8 cellular contexts compared by ENCODE assay signal in genomic region chr12:27549801-27550652, GRCh38. TPM values are rescaled to one million over a fixed set of nuclear protein-coding genes. Genes with fewer than 3 reads are reported as not detected.
DNase-seq lines count a peak whose midpoint lies in the region; ATAC-seq and TF ChIP-seq lines count a peak whose summit lies in the region.

No MANE protein-coding gene starts in this region.

- H3K27ac ChIP-seq in sigmoid colon, result peak overlapping the region; percentile 51 to 84 (median 72)

- H3K27me3 Mint-ChIP-seq in CD14-positive monocyte (ENCODE audit: low read depth in 3 of 3), result peaks cover 5 to 6% (median 6%) of the 10 kb centered on the region in 3 donors

- intact Hi-C loops in CD14-positive monocyte (cut with micrococcal nuclease) (no loop called here), cardiac septum (cut with DNase I) (loop anchor here (2.0 to 5.0 kb wide), 2 partner anchors 25 to 38 kb away; partner anchors contain the start of gene PPFIBP1), sigmoid colon (cut with DNase I) (no loop called here)

- H3K9me3 Mint-ChIP-seq in CD14-positive monocyte, result no peaks in the 10 kb centered on the region

- H3K4me1 ChIP-seq in sigmoid colon, result peaks cover 0 to 89% (median 85%) of the 10 kb centered on the region in 4 donors

- TF ChIP-seq CTCF in CD14-positive monocyte (IDR thresholded peaks at IDR 0.05), result no peak
- TF ChIP-seq CTCF in sigmoid colon (IDR thresholded peaks at IDR 0.05), result no peak

- TF ChIP-seq EP300 in sigmoid colon (IDR thresholded peaks at IDR 0.05), result no peak

- H3K27me3 ChIP-seq in sigmoid colon, result no peaks in the 10 kb centered on the region

- 7 to 37% methylated on average over 12 of the region's 12 CpGs for WGBS in sigmoid colon, 2 donors

- DNase-seq in CD14-positive monocyte (ENCODE audit: low spot score), result peak; percentile 79
- DNase-seq in HuH-7.5 (ENCODE audit: low spot score), result peak; percentile 43
- peak; percentile 63 for DNase-seq in UCSD-AML1 (lab: John Stamatoyannopoulos, UW; ENCODE audit: unreplicated experiment)
- peak; percentile 88 for DNase-seq in cardiac septum (ENCODE audit: low spot score)
- peak; percentile 94 for DNase-seq in sigmoid colon
- DNase-seq in NCI-H1048 (lab: John Stamatoyannopoulos, UW), result no peak
- no peak for DNase-seq in NAMALWA (ENCODE audit: low spot score)

- no peaks in the 10 kb centered on the region for H3K36me3 Mint-ChIP-seq in CD14-positive monocyte

- H3K4me1 Mint-ChIP-seq in CD14-positive monocyte, result peaks cover 31% of the 10 kb centered on the region

- ATAC-seq in GM18867 (IDR thresholded peaks at IDR 0.05; ENCODE audit: unreplicated experiment), result no peak

- TF ChIP-seq POLR2A in sigmoid colon (IDR thresholded peaks at IDR 0.05), result no peak

- no peak overlapping the region for H3K4me3 ChIP-seq in sigmoid colon

- no peaks in the 10 kb centered on the region for H3K9me3 ChIP-seq in sigmoid colon

- peak overlapping the region; percentile 66 to 92 (median 82) for H3K27ac Mint-ChIP-seq in CD14-positive monocyte

- no peaks in the 10 kb centered on the region for H3K36me3 ChIP-seq in sigmoid colon

- H3K4me3 Mint-ChIP-seq in CD14-positive monocyte, result peak overlapping the region; percentile 6 to 87

RNA-seq across cellular contexts. Expression of gene PPFIBP1, which starts 26.0 kb away (rescaled TPM):
- polyA plus RNA-seq in CD14-positive monocyte (under 1 TPM; 0.25 to 0.79 TPM), sigmoid colon (10 to 100 TPM in 2 of 3 donors, 1 to 10 TPM in 1; 5.5 to 18.6 (median 14.0) TPM)
- total RNA-seq in cardiac septum (219 TPM), sigmoid colon (100 to 1,000 TPM in 1 of 4 donors, 10 to 100 TPM in 3; 65.3 to 101 (median 75.9) TPM)

Comparison
In these comparisons a context has a peak if more than half of its experiments do, and no peak if none do; other contexts are left out.
1. DNase-seq: peak in CD14-positive monocyte (single experiment), HuH-7.5 (single experiment), UCSD-AML1 (single experiment), cardiac septum (single experiment) and sigmoid colon (single experiment); none in NCI-H1048 (single experiment) and NAMALWA (single experiment).